Comparison of ENCODE assay signal across 17 cellular contexts in genomic region chr20:11387189-11387754, GRCh38.
DNase-seq lines count a peak whose midpoint lies in the region; ATAC-seq, FAIRE-seq and TF ChIP-seq lines count a peak whose summit lies in the region.
"Had no signal": no experiment of that assay in that cellular context is flagged by ENCODE, and none has a peak within 500 bp of the region (broad histone marks: within the 10 kb centered on the region; RNA-seq: fewer than 3 reads in every experiment).

No MANE protein-coding gene starts in this region.

- peak overlapping the region; percentile 32 for H3K9ac ChIP-seq in astrocyte (ENCODE audit: low read length)
- H3K9ac ChIP-seq: BLaER1 treated with 17β-estradiol and CSF1 and Interleukin-3, amounts not matched to agents 10 nM and 100 nM had no signal

- H3K4me1 ChIP-seq in astrocyte (ENCODE audit: insufficient read depth, low read length), result peaks cover 9% of the 10 kb centered on the region
- H3K4me1 ChIP-seq: BLaER1 treated with 17β-estradiol and CSF1 and Interleukin-3, amounts not matched to agents 10 nM and 100 nM; left ventricle myocardium inferior; uterus had no signal

- no peak overlapping the region for H3K4me3 ChIP-seq in AG04450 (ENCODE audit: low read depth, low read length)
- no peak overlapping the region for H3K4me3 ChIP-seq in astrocyte (ENCODE audit: insufficient read depth, low read depth, low read length)
- H3K4me3 ChIP-seq in kidney epithelial cell (ENCODE audit: low read depth, low read length), result no peak overlapping the region
- H3K4me3 ChIP-seq: BLaER1 treated with 17β-estradiol and CSF1 and Interleukin-3, amounts not matched to agents 10 nM and 100 nM; dorsolateral prefrontal cortex; left ventricle myocardium inferior; uterus had no signal

- H3K9me3 ChIP-seq in AG04450 (ENCODE audit: control insufficient read depth, insufficient read depth, low read length) (no peaks in the 10 kb centered on the region), astrocyte (ENCODE audit: insufficient read depth, low read depth, low read length) (no peaks in the 10 kb centered on the region)
- H3K9me3 ChIP-seq: BLaER1 treated with 17β-estradiol and CSF1 and Interleukin-3, amounts not matched to agents 10 nM and 100 nM; neutrophil; uterus had no signal

- CTCF ChIA-PET in AG04450 (lab: Charles Lee), result no interaction called here

- H2AFZ ChIP-seq in astrocyte (ENCODE audit: low read depth, low read length), result no peak overlapping the region

- H3K79me2 ChIP-seq in astrocyte (ENCODE audit: insufficient read depth, low read length), result no peaks in the 10 kb centered on the region

- FAIRE-seq in astrocyte (lab: Jason Lieb, UNC), result peak; percentile 58

- DNase-seq in AG04450 (ENCODE audit: low read depth, low spot score) (peak; percentile 83), HFFc6 (peak; percentile 81), astrocyte (ENCODE audit: low read depth) (peak; percentile 97), kidney epithelial cell (ENCODE audit: low read depth) (peak; percentile 42), HT-29 (ENCODE audit: low spot score) (no peak)
- no peak for DNase-seq in activated CD4-positive, alpha-beta T cell treated with anti-CD3 and anti-CD28 coated beads, Interleukin-2, amount 50 U/mL, for 1 hour
- DNase-seq: activated B cell treated with CpG ODN at 0.5 μM for 24 hours; activated naive CD8-positive, alpha-beta T cell treated with anti-CD3 and anti-CD28 coated beads, Interleukin-2, amount 10 ng/mL, durations not matched to agents 7 days and 5 days; dorsolateral prefrontal cortex; left ventricle myocardium inferior; NCI-H1105; NCI-H524 treated with DMSO at 0.1 percent for 48 hours had no signal

- peak overlapping the region; percentile 66; the same call in 1 of the 2 replicates for H3K27ac Mint-ChIP-seq in HFFc6
- peak overlapping the region; percentile 95 for H3K27ac Mint-ChIP-seq in astrocyte (ENCODE audit: unreplicated experiment)
- H3K27ac Mint-ChIP-seq: activated B cell treated with CpG ODN at 0.5 μM for 24 hours; activated naive CD8-positive, alpha-beta T cell treated with anti-CD3 and anti-CD28 coated beads, Interleukin-2, amount 10 ng/mL, durations not matched to agents 7 days and 5 days had no signal

- H4K20me1 ChIP-seq in astrocyte (ENCODE audit: insufficient read depth, low read length), result no peaks in the 10 kb centered on the region
- H4K20me1 ChIP-seq: BLaER1 treated with 17β-estradiol and CSF1 and Interleukin-3, amounts not matched to agents 10 nM and 100 nM had no signal

- TF ChIP-seq CTCF in AG04450 (IDR thresholded peaks at IDR 0.05; ENCODE audit: low read depth, low read length) (no peak), HFFc6 (IDR thresholded peaks at IDR 0.05) (no peak), astrocyte (IDR thresholded peaks at IDR 0.05; ENCODE audit: insufficient read depth, low read depth, low read length) (no peak), kidney epithelial cell (IDR thresholded peaks at IDR 0.05; ENCODE audit: insufficient read depth, low read length, poor library complexity, severe bottlenecking) (no peak)

- H3K27me3 ChIP-seq in AG04450 (ENCODE audit: control insufficient read depth, insufficient read depth, low read length), result no peaks in the 10 kb centered on the region
- no peaks in the 10 kb centered on the region for H3K27me3 ChIP-seq in astrocyte (ENCODE audit: insufficient read depth, low read length)
- no peaks in the 10 kb centered on the region for H3K27me3 ChIP-seq in kidney epithelial cell (ENCODE audit: control insufficient read depth, insufficient read depth, low read length)
- H3K27me3 ChIP-seq: BLaER1 treated with 17β-estradiol and CSF1 and Interleukin-3, amounts not matched to agents 10 nM and 100 nM; dorsolateral prefrontal cortex; neutrophil; uterus had no signal

- H3K4me3 Mint-ChIP-seq in HFFc6, result no peak overlapping the region
- no peak overlapping the region for H3K4me3 Mint-ChIP-seq in astrocyte (ENCODE audit: unreplicated experiment)
- H3K4me3 Mint-ChIP-seq: activated B cell treated with CpG ODN at 0.5 μM for 24 hours; activated naive CD8-positive, alpha-beta T cell treated with anti-CD3 and anti-CD28 coated beads, Interleukin-2, amount 10 ng/mL, durations not matched to agents 7 days and 5 days had no signal

- H3K4me2 ChIP-seq in astrocyte (ENCODE audit: low read length), result peak overlapping the region; percentile 60
- H3K4me2 ChIP-seq: BLaER1 treated with 17β-estradiol and CSF1 and Interleukin-3, amounts not matched to agents 10 nM and 100 nM had no signal

- no peak overlapping the region for H3K27ac ChIP-seq in AG04450 (ENCODE audit: low read depth, low read length)
- H3K27ac ChIP-seq in astrocyte (ENCODE audit: low read depth, low read length), result peak overlapping the region; percentile 66
- H3K27ac ChIP-seq: BLaER1 treated with 17β-estradiol and CSF1 and Interleukin-3, amounts not matched to agents 10 nM and 100 nM; dorsolateral prefrontal cortex; left ventricle myocardium inferior; neutrophil had no signal

- peaks cover 3% of the 10 kb centered on the region; the same call in 1 of the 2 replicates for H3K9me3 Mint-ChIP-seq in HFFc6
- H3K9me3 Mint-ChIP-seq in astrocyte (ENCODE audit: unreplicated experiment), result peaks cover 2% of the 10 kb centered on the region

- H3K27me3 Mint-ChIP-seq in HFFc6 (ENCODE audit: insufficient read depth) (no peaks in the 10 kb centered on the region; the same call in 1 of the 2 replicates), astrocyte (ENCODE audit: low read depth, unreplicated experiment) (no peaks in the 10 kb centered on the region)
- H3K27me3 Mint-ChIP-seq: activated B cell treated with CpG ODN at 0.5 μM for 24 hours; activated naive CD8-positive, alpha-beta T cell treated with anti-CD3 and anti-CD28 coated beads, Interleukin-2, amount 10 ng/mL, durations not matched to agents 7 days and 5 days had no signal

- ATAC-seq in HG02840 (IDR thresholded peaks at IDR 0.05; ENCODE audit: low FRiP score, unreplicated experiment) (no peak), HG03460 (IDR thresholded peaks at IDR 0.05; ENCODE audit: unreplicated experiment) (no peak)

- no peaks in the 10 kb centered on the region for H3K36me3 ChIP-seq in astrocyte (ENCODE audit: insufficient read depth, low read length)
- no peaks in the 10 kb centered on the region for H3K36me3 ChIP-seq in kidney epithelial cell (ENCODE audit: control insufficient read depth, insufficient read depth, low read length)
- H3K36me3 ChIP-seq: BLaER1 treated with 17β-estradiol and CSF1 and Interleukin-3, amounts not matched to agents 10 nM and 100 nM; left ventricle myocardium inferior; neutrophil; uterus had no signal

- POLR2A ChIA-PET in AG04450 (lab: Yijun Ruan, JAX), result interaction anchor here (1.0 kb wide), 1 partner anchor 68 kb away, joined by 4 read pairs; no protein-coding TSS in a partner anchor

- peaks cover 22% of the 10 kb centered on the region; the same call in 1 of the 2 replicates for H3K4me1 Mint-ChIP-seq in HFFc6 (ENCODE audit: low read depth)
- H3K4me1 Mint-ChIP-seq in astrocyte (ENCODE audit: low read depth, unreplicated experiment), result peaks cover 15% of the 10 kb centered on the region
- H3K4me1 Mint-ChIP-seq: activated B cell treated with CpG ODN at 0.5 μM for 24 hours; activated naive CD8-positive, alpha-beta T cell treated with anti-CD3 and anti-CD28 coated beads, Interleukin-2, amount 10 ng/mL, durations not matched to agents 7 days and 5 days had no signal

- H3K36me3 Mint-ChIP-seq in HFFc6 (ENCODE audit: low read depth) (peaks cover 2% of the 10 kb centered on the region; the same call in 1 of the 2 replicates), astrocyte (ENCODE audit: low read depth, unreplicated experiment) (peaks cover 2% of the 10 kb centered on the region)
- H3K36me3 Mint-ChIP-seq: activated naive CD8-positive, alpha-beta T cell treated with anti-CD3 and anti-CD28 coated beads, Interleukin-2, amount 10 ng/mL, durations not matched to agents 7 days and 5 days had no signal

Comparison
In these comparisons a context has a peak if more than half of its experiments do, and no peak if none do; other contexts are left out.
1. DNase-seq: peak in AG04450 (single experiment), HFFc6 (single experiment), astrocyte (single experiment) and kidney epithelial cell (single experiment); none in activated CD4-positive, alpha-beta T cell treated with anti-CD3 and anti-CD28 coated beads, Interleukin-2, amount 50 U/mL, for 1 hour (single experiment) and HT-29 (single experiment).